Comparison of ENCODE assay signal across 8 cellular contexts in genomic region chr19:5048091-5048726, GRCh38.
DNase-seq lines count a peak whose midpoint lies in the region; ATAC-seq and TF ChIP-seq lines count a peak whose summit lies in the region.

No MANE protein-coding gene starts in this region.

- H3K27ac ChIP-seq in left lung = no peak overlapping the region

- intact Hi-C loops in Right ventricle myocardium inferior (cut with DNase I) (no loop called here), cardiac septum (cut with DNase I) (loop anchor here (5.0 kb wide), 2 partner anchors 94 to 529 kb away; no protein-coding TSS in a partner anchor), left lung (cut with DNase I) (loop anchor here in 1 of 2 donors (10.0 kb wide), 1 partner anchor 537 kb away; no protein-coding TSS in a partner anchor)
- intact Hi-C loops in activated CD4-positive, alpha-beta T cell treated with anti-CD3 and anti-CD28 coated beads for 36 hours (cut with DNase I, micrococcal nuclease) = loop anchor here in 1 of 2 experiments (1.0 to 2.0 kb wide), 4 partner anchors 106 to 531 kb away; no protein-coding TSS in a partner anchor

- H3K27me3 Mint-ChIP-seq in activated CD4-positive, alpha-beta T cell treated with anti-CD3 and anti-CD28 coated beads for 36 hours = no peaks in the 10 kb centered on the region

- H3K4me3 Mint-ChIP-seq in activated CD4-positive, alpha-beta T cell treated with anti-CD3 and anti-CD28 coated beads for 36 hours = no peak overlapping the region

- no peaks in the 10 kb centered on the region for H3K27me3 ChIP-seq in left lung

- CTCF ChIA-PET in activated CD4-positive, alpha-beta T cell treated with anti-CD3 and anti-CD28 coated beads for 36 hours (lab: Charles Lee) = interaction anchor here (0.6 to 0.9 kb wide), 4 partner anchors 9 to 120 kb away, joined by 3 to 4 read pairs (median 4); no protein-coding TSS in a partner anchor

- peak; percentile 92 to 97 for TF ChIP-seq CTCF in left lung (IDR thresholded peaks at IDR 0.05)

- DNase-seq in Right ventricle myocardium inferior (ENCODE audit: missing footprints) (peak; percentile 88), cardiac septum (ENCODE audit: low spot score) (no peak), NCI-H2171 (lab: John Stamatoyannopoulos, UW) (peak; percentile 65), cerebellum (ENCODE audit: low spot score) (peak; percentile 86), left lung (peak; percentile 73 to 92)
- DNase-seq in activated CD4-positive, alpha-beta T cell treated with anti-CD3 and anti-CD28 coated beads for 36 hours = peak; percentile 80
- peak; percentile 58 for DNase-seq in stimulated activated CD4-positive, alpha-beta T cell treated with anti-CD3 and anti-CD28 coated beads, Interleukin-4, amount 100 ng/mL, for 1 hour

- no peak overlapping the region for H3K27ac Mint-ChIP-seq in activated CD4-positive, alpha-beta T cell treated with anti-CD3 and anti-CD28 coated beads for 36 hours

- H3K36me3 ChIP-seq in left lung = peaks cover 0 to 61% of the 10 kb centered on the region in 2 donors

- peak; percentile 88 for ATAC-seq in Right ventricle myocardium inferior
- peak; percentile 92 for ATAC-seq in activated CD4-positive, alpha-beta T cell treated with anti-CD3 and anti-CD28 coated beads for 36 hours
- ATAC-seq in left lung = peak; percentile 91
- no peak for ATAC-seq in GM19463 (IDR thresholded peaks at IDR 0.05; ENCODE audit: unreplicated experiment)

- no peaks in the 10 kb centered on the region for H3K9me3 Mint-ChIP-seq in activated CD4-positive, alpha-beta T cell treated with anti-CD3 and anti-CD28 coated beads for 36 hours (ENCODE audit: low read depth)

- peaks cover 2% of the 10 kb centered on the region for H3K4me1 Mint-ChIP-seq in activated CD4-positive, alpha-beta T cell treated with anti-CD3 and anti-CD28 coated beads for 36 hours

- no peak overlapping the region for H3K4me3 ChIP-seq in left lung

- POLR2A ChIA-PET in activated CD4-positive, alpha-beta T cell treated with anti-CD3 and anti-CD28 coated beads for 36 hours (lab: Charles Lee) = no interaction called here

- peaks cover 6 to 25% of the 10 kb centered on the region in 2 donors for H3K4me1 ChIP-seq in left lung

- no peaks in the 10 kb centered on the region for H3K9me3 ChIP-seq in left lung

- no peaks in the 10 kb centered on the region for H3K36me3 Mint-ChIP-seq in activated CD4-positive, alpha-beta T cell treated with anti-CD3 and anti-CD28 coated beads for 36 hours (ENCODE audit: low read depth)
